ENCODE assay signal across 25 cellular contexts in the genomic region with DNA sequence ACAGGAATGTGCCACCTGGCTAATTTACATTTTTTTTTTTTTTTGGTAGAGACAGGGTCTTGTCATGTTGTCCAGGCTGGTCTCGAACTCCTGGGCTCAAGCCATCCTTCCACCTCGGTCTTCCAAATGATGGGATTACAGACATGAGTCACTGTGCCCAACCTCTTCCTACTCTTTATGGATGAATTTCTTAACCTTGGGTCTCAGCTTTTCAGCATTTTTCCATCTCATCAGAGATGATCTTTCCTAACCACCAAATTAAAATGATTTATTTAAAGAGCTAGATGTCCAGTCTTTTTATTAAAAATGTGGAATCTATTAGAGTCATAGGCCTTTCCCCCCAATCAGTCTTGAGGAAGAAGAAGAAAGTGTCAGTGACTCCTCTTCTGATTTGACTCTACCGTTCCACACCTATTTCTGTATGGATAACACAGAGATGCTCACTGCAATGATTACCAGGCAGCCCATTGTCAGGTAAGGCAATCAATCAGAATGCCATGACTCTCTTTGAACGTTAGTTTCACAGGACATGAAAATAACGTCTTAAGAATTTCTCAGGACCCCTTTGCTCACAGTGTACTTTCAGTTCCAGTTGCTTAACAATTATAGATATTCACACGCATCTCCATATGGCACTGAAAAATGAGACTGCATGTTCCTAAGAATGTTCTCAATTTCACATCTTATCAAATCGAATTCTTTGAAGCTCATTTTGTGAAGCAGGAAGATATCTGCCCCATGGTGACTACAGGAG. TPM values are rescaled to one million over a fixed set of nuclear protein-coding genes. Genes with fewer than 3 reads are reported as not detected.
DNase-seq lines count a peak whose midpoint lies in the region; TF ChIP-seq lines count a peak whose summit lies in the region.
"Had no signal": no experiment of that assay in that cellular context is flagged by ENCODE, and none has a peak within 500 bp of the region (broad histone marks: within the 10 kb centered on the region; RNA-seq: fewer than 3 reads in every experiment).

No MANE protein-coding gene starts in this region.

- H3K36me3 Mint-ChIP-seq in chondrocyte (ENCODE audit: low read depth): peaks cover 15% of the 10 kb centered on the region

- no peak overlapping the region for H3K4me3 Mint-ChIP-seq in chondrocyte (ENCODE audit: unreplicated experiment)
- H3K4me3 Mint-ChIP-seq: activated naive CD4-positive, alpha-beta T cell treated with anti-CD3 and anti-CD28 coated beads, Interleukin-2, amount 50 U/mL, for 24 hours; endodermal cell; stimulated activated naive B cell treated with anti-CD40 and anti-IgM and Interleukin-4, amounts not matched to agents 10 μg/mL and 1 μg/mL and 100 μg/mL, for 72 hours had no signal

- H3K4me1 Mint-ChIP-seq in chondrocyte (ENCODE audit: low read depth): peaks cover 46% of the 10 kb centered on the region

- TF ChIP-seq CTCF in GM13976 (IDR thresholded peaks at IDR 0.05; ENCODE audit: borderline replicate concordance, control extremely low read depth, extremely low read depth, insufficient read depth, missing control alignments) (no peak), KMS-11 (conservative IDR thresholded peaks at IDR 0.05; ENCODE audit: low read depth, low read length) (no peak), chondrocyte (IDR thresholded peaks at IDR 0.05) (no peak)

- H3K27ac Mint-ChIP-seq in chondrocyte (ENCODE audit: unreplicated experiment): no peak overlapping the region
- H3K27ac Mint-ChIP-seq: endodermal cell; stimulated activated naive B cell treated with anti-CD40 and anti-IgM and Interleukin-4, amounts not matched to agents 10 μg/mL and 1 μg/mL and 100 μg/mL, for 72 hours had no signal

- DNase-seq in GM04503 (ENCODE audit: low read depth) (peak; percentile 66), GM13976 (ENCODE audit: low spot score) (peak; percentile 57), fibroblast of gingiva (ENCODE audit: low read depth) (peak; percentile 32), DMS 273 (lab: John Stamatoyannopoulos, UW; ENCODE audit: unreplicated experiment) (no peak), NCI-H226 (no peak), OCI-M1 (lab: John Stamatoyannopoulos, UW) (no peak), chondrocyte (ENCODE audit: low spot score) (no peak)
- DNase-seq: activated CD4-positive, alpha-beta T cell treated with anti-CD3 and anti-CD28 coated beads, Interleukin-2, amount 50 U/mL, for 48 hours; aorta; C1 segment of cervical spinal cord; Caco-2; endodermal cell; midbrain; naive thymus-derived CD4-positive, alpha-beta T cell; NCI-H1417 treated with DMSO at 0.1 percent for 48 hours; NCI-H2081 treated with DMSO at 0.1 percent for 48 hours; NCI-H446; NCI-H82; occipital lobe; stimulated activated CD4-positive, alpha-beta T cell treated with anti-CD3 and anti-CD28 coated beads, Interleukin-4, amount 100 ng/mL, for 4 hours; stimulated activated naive B cell treated with anti-CD40 and anti-IgM and Interleukin-4, amounts not matched to agents 10 μg/mL and 1 μg/mL and 100 μg/mL, for 72 hours; upper lobe of left lung had no signal

- H3K27me3 ChIP-seq in KMS-11 (ENCODE audit: insufficient read depth, low read depth): no peaks in the 10 kb centered on the region
- H3K27me3 ChIP-seq: upper lobe of left lung had no signal

- peak overlapping the region; percentile 50 for H3K4me2 ChIP-seq in KMS-11

- H2AFZ ChIP-seq in KMS-11 (ENCODE audit: low read depth): no peak overlapping the region

- no peak overlapping the region for H3K4me3 ChIP-seq in KMS-11 (IDR thresholded peaks at IDR 0.05; ENCODE audit: insufficient read depth, low read depth, low read length)
- H3K4me3 ChIP-seq: SK-N-MC, upper lobe of left lung had no signal

- no peaks in the 10 kb centered on the region for H4K20me1 ChIP-seq in KMS-11 (ENCODE audit: insufficient read depth)

- in situ Hi-C loops in GM13976 (cut with MboI; ENCODE audit: low sequenced_read_pairs, unreplicated experiment): no loop called here

- no peaks in the 10 kb centered on the region for H3K27me3 Mint-ChIP-seq in chondrocyte (ENCODE audit: low read depth)
- H3K27me3 Mint-ChIP-seq: activated naive CD4-positive, alpha-beta T cell treated with anti-CD3 and anti-CD28 coated beads, Interleukin-2, amount 50 U/mL, for 24 hours; naive thymus-derived CD4-positive, alpha-beta T cell; stimulated activated naive B cell treated with anti-CD40 and anti-IgM and Interleukin-4, amounts not matched to agents 10 μg/mL and 1 μg/mL and 100 μg/mL, for 72 hours had no signal

- H3K27ac ChIP-seq in KMS-11: peak overlapping the region; percentile 38; the same call in 1 of the 2 replicates
- H3K27ac ChIP-seq: SK-N-MC, upper lobe of left lung had no signal

- no peaks in the 10 kb centered on the region for H3K79me2 ChIP-seq in KMS-11 (ENCODE audit: insufficient read depth, low read depth)

- H3K9ac ChIP-seq in KMS-11: no peak overlapping the region

- peaks cover 59% of the 10 kb centered on the region for H3K4me1 ChIP-seq in KMS-11 (ENCODE audit: low read depth, poor library complexity, severe bottlenecking)
- H3K4me1 ChIP-seq: Caco-2 had no signal

- H3K36me3 ChIP-seq in KMS-11 (ENCODE audit: insufficient read depth): no peaks in the 10 kb centered on the region
- H3K36me3 ChIP-seq: upper lobe of left lung had no signal

- H3K9me3 Mint-ChIP-seq in chondrocyte (ENCODE audit: low read depth): peaks cover 10% of the 10 kb centered on the region
- H3K9me3 Mint-ChIP-seq: activated naive CD4-positive, alpha-beta T cell treated with anti-CD3 and anti-CD28 coated beads, Interleukin-2, amount 50 U/mL, for 24 hours had no signal

RNA-seq across cellular contexts. Expression of gene MIAT, which starts 51.0 kb away (rescaled TPM):
- total RNA-seq in chondrocyte: 2.5 to 6.2 TPM (median 3.5 TPM) in 3 replicates

Comparison
In these comparisons a context has a peak if more than half of its experiments do, and no peak if none do; other contexts are left out.
1. DNase-seq: peak in GM04503 (single experiment), GM13976 (single experiment) and fibroblast of gingiva (single experiment); none in DMS 273 (single experiment), NCI-H226 (single experiment), OCI-M1 (single experiment) and chondrocyte (single experiment).